25 cellular contexts compared by ENCODE assay signal in genomic region chr6:125365230-125365629, GRCh38.
"Had no signal": no experiment of that assay in that cellular context is flagged by ENCODE, and none has a peak within 500 bp of the region (broad histone marks: within the 10 kb centered on the region; RNA-seq: fewer than 3 reads in every experiment).

No MANE protein-coding gene starts in this region.

- H3K9me3 Mint-ChIP-seq: activated B cell treated with CpG ODN at 0.5 μM for 24 hours, nephron, T-cell had no signal

- H3K4me1 ChIP-seq: uterus had no signal

- H3K27me3 ChIP-seq: body of pancreas, ovary, uterus had no signal

- H3K4me3 ChIP-seq: body of pancreas, esophagus muscularis mucosa, lung, ovary, stomach, suprapubic skin, uterus had no signal

- H3K9me3 ChIP-seq: body of pancreas, esophagus muscularis mucosa, neutrophil, ovary, stomach, suprapubic skin, uterus had no signal

- H3K36me3 ChIP-seq: esophagus muscularis mucosa, neutrophil, ovary, stomach, suprapubic skin, uterus had no signal

- H3K27ac ChIP-seq: body of pancreas, neutrophil, ovary, suprapubic skin had no signal

- DNase-seq: activated B cell treated with CpG ODN at 0.5 μM for 24 hours; activated CD4-positive, alpha-beta T cell treated with anti-CD3 and anti-CD28 coated beads, Interleukin-2, amount 50 U/mL, for 1 hour; activated effector memory CD4-positive, alpha-beta T cell treated with Interleukin-2 at 50 U/mL for 16 hours; activated naive CD4-positive, alpha-beta T cell treated with Interleukin-2 at 50 U/mL for 16 hours; activated T-cell treated with anti-CD3 and anti-CD28 coated beads for 4 hours; anterior cingulate cortex; body of pancreas; glutamatergic neuron; hippocampal formation; ovary; retina; stimulated activated CD4-positive, alpha-beta T cell treated with anti-CD3 and anti-CD28 coated beads, Interleukin-15, amount 100 ng/mL, for 24 hours; stimulated activated CD4-positive, alpha-beta T cell treated with anti-CD3 and anti-CD28 coated beads, Interleukin-2, amount 100 ng/mL, for 24 hours; stimulated activated naive B cell treated with anti-CD40 and anti-IgM and Interleukin-4, amounts not matched to agents 10 μg/mL and 1 μg/mL and 100 μg/mL, for 72 hours; stomach; T-cell; trophoblast cell; uterus had no signal

- H3K4me3 Mint-ChIP-seq: activated B cell treated with CpG ODN at 0.5 μM for 24 hours; activated naive CD8-positive, alpha-beta T cell; nephron; stimulated activated naive B cell treated with anti-CD40 and anti-IgM and Interleukin-4, amounts not matched to agents 10 μg/mL and 1 μg/mL and 100 μg/mL, for 72 hours; T-cell had no signal

- H3K36me3 Mint-ChIP-seq: activated naive CD8-positive, alpha-beta T cell; T-cell had no signal

- H3K27ac Mint-ChIP-seq: activated B cell treated with CpG ODN at 0.5 μM for 24 hours; activated naive CD8-positive, alpha-beta T cell; nephron; progenitor cell of endocrine pancreas; stimulated activated naive B cell treated with anti-CD40 and anti-IgM and Interleukin-4, amounts not matched to agents 10 μg/mL and 1 μg/mL and 100 μg/mL, for 72 hours; T-cell had no signal
